In genomic region chr11:111336582-111337256, GRCh38 we compare ENCODE assay signal across 1 cellular context.
TF ChIP-seq lines count a peak whose summit lies in the region.

No MANE protein-coding gene starts in this region.

TF ChIP-seq in HEK293, 187 proteins besides CTCF, POLR2A, EP300 and RAD21 (continued from another document):
- TF ChIP-seq ZBTB11 (tag by site-specific recombination; conservative IDR thresholded peaks at IDR 0.05; ENCODE audit: low read depth) = no peak
- TF ChIP-seq ZNF707 (tag by site-specific recombination; IDR thresholded peaks at IDR 0.05) = no peak
- TF ChIP-seq ZSCAN5A (tag by site-specific recombination; IDR thresholded peaks at IDR 0.05) = no peak
- no peak for TF ChIP-seq ZNF362 (tag by site-specific recombination; IDR thresholded peaks at IDR 0.05)
- TF ChIP-seq ZNF629 (tag by site-specific recombination; IDR thresholded peaks at IDR 0.05) = no peak
- no peak for TF ChIP-seq ZNF600 (tag by site-specific recombination; IDR thresholded peaks at IDR 0.05)
- TF ChIP-seq ZNF555 (tag by site-specific recombination; conservative IDR thresholded peaks at IDR 0.05) = no peak
- no peak for TF ChIP-seq ZNF266 (tag by site-specific recombination; IDR thresholded peaks at IDR 0.05; ENCODE audit: low read depth)
- TF ChIP-seq ZNF639 (tag by site-specific recombination; IDR thresholded peaks at IDR 0.05) = no peak
- TF ChIP-seq WT1 (tag by site-specific recombination; IDR thresholded peaks at IDR 0.05) = no peak
- TF ChIP-seq ZNF354C (tag by site-specific recombination; IDR thresholded peaks at IDR 0.05; ENCODE audit: borderline replicate concordance, low read depth) = no peak
- TF ChIP-seq GLIS1 (tag by site-specific recombination; IDR thresholded peaks at IDR 0.05) = 0 out of 2 replicates have a peak, but pooled peaks have one; percentile 13
- TF ChIP-seq BCL6B (tag by site-specific recombination; IDR thresholded peaks at IDR 0.05) = no peak
- TF ChIP-seq ZNF76 (tag by site-specific recombination; IDR thresholded peaks at IDR 0.05; ENCODE audit: borderline replicate concordance, low read depth) = no peak
- TF ChIP-seq FEZF1 (tag by site-specific recombination; IDR thresholded peaks at IDR 0.05) = peak; percentile 15; the same call in 1 of the 2 replicates
- no peak for TF ChIP-seq ZNF311 (tag by site-specific recombination; IDR thresholded peaks at IDR 0.05; ENCODE audit: borderline replicate concordance)
- TF ChIP-seq REPIN1 (tag by site-specific recombination; IDR thresholded peaks at IDR 0.05; ENCODE audit: low read depth) = no peak
- TF ChIP-seq REST (tag by site-specific recombination; IDR thresholded peaks at IDR 0.05) = no peak
- no peak for TF ChIP-seq ZNF501 (tag by site-specific recombination; IDR thresholded peaks at IDR 0.05)
- TF ChIP-seq ZNF747 (tag by site-specific recombination; IDR thresholded peaks at IDR 0.05) = no peak
- TF ChIP-seq ZNF132 (tag by site-specific recombination; IDR thresholded peaks at IDR 0.05; ENCODE audit: borderline replicate concordance) = no peak
- no peak for TF ChIP-seq SCRT1 (tag by site-specific recombination; IDR thresholded peaks at IDR 0.05; ENCODE audit: borderline replicate concordance)
- no peak for TF ChIP-seq ZNF26 (tag by site-specific recombination; IDR thresholded peaks at IDR 0.05)
- TF ChIP-seq ZIC2 (tag by site-specific recombination; IDR thresholded peaks at IDR 0.05) = peak; percentile 71
- no peak for TF ChIP-seq ZNF792 (tag by site-specific recombination; IDR thresholded peaks at IDR 0.05)
- no peak for TF ChIP-seq ZNF394 (tag by site-specific recombination; IDR thresholded peaks at IDR 0.05; ENCODE audit: borderline replicate concordance)
- 0 out of 2 replicates have a peak, but pooled peaks have one; percentile 39 for TF ChIP-seq ZNF18 (tag by site-specific recombination; IDR thresholded peaks at IDR 0.05)
